ENCODE assay signal across 22 cellular contexts in genomic region chr6:4302524-4302923, GRCh38.
A peak's percentile ranks its signal among the peaks of the same experiment; 100 is the strongest.
DNase-seq lines count a peak whose midpoint lies in the region; ATAC-seq and TF ChIP-seq lines count a peak whose summit lies in the region.
"Had no signal": no experiment of that assay in that cellular context is flagged by ENCODE, and none has a peak within 500 bp of the region (broad histone marks: within the 10 kb centered on the region; RNA-seq: fewer than 3 reads in every experiment).

No MANE protein-coding gene starts in this region.

- no peak for TF ChIP-seq CTCF in OCI-LY3 (IDR thresholded peaks at IDR 0.05; ENCODE audit: low read depth, low read length)

- no peak overlapping the region for H4K12ac ChIP-seq in trophoblast cell (ENCODE audit: low read depth, low read length)

- H3K9me3 ChIP-seq in OCI-LY3 (ENCODE audit: insufficient read depth, low read length) (no peaks in the 10 kb centered on the region), trophoblast cell (ENCODE audit: insufficient read depth, low read depth, low read length) (peaks cover 1% of the 10 kb centered on the region)
- H3K9me3 ChIP-seq: BE2C had no signal

- no peaks in the 10 kb centered on the region for H3K79me2 ChIP-seq in OCI-LY3 (ENCODE audit: low read length)
- H3K79me2 ChIP-seq in trophoblast cell (ENCODE audit: control insufficient read depth, insufficient read depth, low read length, poor library complexity) = no peaks in the 10 kb centered on the region

- no peak overlapping the region for H4K8ac ChIP-seq in trophoblast cell (ENCODE audit: low read depth, low read length)

- H3K27ac ChIP-seq in OCI-LY3 (ENCODE audit: low read length) = no peak overlapping the region
- H3K27ac ChIP-seq in trophoblast cell (ENCODE audit: low read depth, low read length) = no peak overlapping the region
- H3K27ac ChIP-seq: BLaER1 had no signal

- H3K4me1 ChIP-seq in OCI-LY3 (ENCODE audit: low read length) (peaks cover 49% of the 10 kb centered on the region), trophoblast cell (ENCODE audit: control insufficient read depth in 1 of 2, insufficient read depth in 2 of 2, low read length in 2 of 2) (peaks cover 3 to 6% of the 10 kb centered on the region in 2 experiments)
- H3K4me1 ChIP-seq: BE2C, BLaER1 had no signal

- H2BK120ac ChIP-seq in trophoblast cell (ENCODE audit: insufficient read depth, low read length, poor library complexity) = no peak overlapping the region

- no peak overlapping the region for H2BK12ac ChIP-seq in trophoblast cell (ENCODE audit: low read length)

- H3K4me2 ChIP-seq in OCI-LY3 (ENCODE audit: low read length) = peak overlapping the region; percentile 46
- H3K4me2 ChIP-seq in trophoblast cell (ENCODE audit: low read length) = no peak overlapping the region
- H3K4me2 ChIP-seq: BLaER1 had no signal

- no peak overlapping the region for H3K23ac ChIP-seq in trophoblast cell (ENCODE audit: low read length)

- no peak overlapping the region for H3K4ac ChIP-seq in trophoblast cell (ENCODE audit: low read depth, low read length)

- H2AK5ac ChIP-seq in trophoblast cell (ENCODE audit: low read length) = peak overlapping the region; percentile 49

- no peaks in the 10 kb centered on the region for H3K27me3 ChIP-seq in OCI-LY3 (ENCODE audit: low read depth, low read length)
- no peaks in the 10 kb centered on the region for H3K27me3 ChIP-seq in trophoblast cell (ENCODE audit: insufficient read depth, low read length)
- H3K27me3 ChIP-seq: BE2C, BLaER1 had no signal

- H4K91ac ChIP-seq in trophoblast cell (ENCODE audit: low read depth, low read length) = no peak overlapping the region

- H3K18ac ChIP-seq in trophoblast cell (ENCODE audit: low read length) = no peak overlapping the region

- H3K4me3 ChIP-seq in OCI-LY3 (ENCODE audit: low read length) (no peak overlapping the region), trophoblast cell (ENCODE audit: low read depth, low read length) (no peak overlapping the region)
- H3K4me3 ChIP-seq: BLaER1, GM12878 had no signal

- ATAC-seq in GM18517 (IDR thresholded peaks at IDR 0.05; ENCODE audit: unreplicated experiment) = no peak
- ATAC-seq: GM12878 had no signal

- no peak overlapping the region for H2AFZ ChIP-seq in OCI-LY3 (ENCODE audit: low read depth, low read length)
- H2AFZ ChIP-seq in trophoblast cell (ENCODE audit: insufficient read depth, low read length, poor library complexity) = no peak overlapping the region

- H3K36me3 ChIP-seq in OCI-LY3 (replicated peaks; ENCODE audit: low read depth, low read length) (no peaks in the 10 kb centered on the region), trophoblast cell (ENCODE audit: control insufficient read depth in 1 of 2, insufficient read depth in 2 of 2, low read length in 2 of 2) (peaks cover 2% of the 10 kb centered on the region in 2 experiments)
- H3K36me3 ChIP-seq: BE2C, BLaER1 had no signal

- no peak overlapping the region for H3K14ac ChIP-seq in trophoblast cell (ENCODE audit: low read length)

- no peaks in the 10 kb centered on the region for H3K79me1 ChIP-seq in trophoblast cell (ENCODE audit: low read length)

- DNase-seq in trophoblast cell (no peak), NOMO-1 treated with DMSO at 0.1 percent for 48 hours (lab: John Stamatoyannopoulos, UW; ENCODE audit: unreplicated experiment) (no peak), NCI-H524 treated with DMSO at 0.1 percent for 48 hours (lab: John Stamatoyannopoulos, UW) (no peak)
- DNase-seq: 8988T; ACHN; BE2C; C1 segment of cervical spinal cord; CD4-positive, alpha-beta memory T cell; CD4-positive, CD25-positive, alpha-beta regulatory T cell; CD8-positive, alpha-beta memory T cell; COR-L47; DMS 273 treated with DMSO at 0.1 percent for 48 hours; DMS153; DMS53; DMS79; DND-41; EL; GDM1 had no signal

- no peaks in the 10 kb centered on the region for H4K20me1 ChIP-seq in OCI-LY3 (ENCODE audit: insufficient read depth, low read length)
- H4K20me1 ChIP-seq: BLaER1 had no signal

- H2BK5ac ChIP-seq in trophoblast cell (ENCODE audit: low read depth, low read length, poor library complexity) = no peak overlapping the region

- no peak overlapping the region for H3K9ac ChIP-seq in OCI-LY3 (ENCODE audit: low read length)
- no peak overlapping the region for H3K9ac ChIP-seq in trophoblast cell (ENCODE audit: low read length)
- H3K9ac ChIP-seq: BLaER1 had no signal

- WGBS in trophoblast cell (ENCODE audit: extremely low coverage, insufficient coverage, insufficient read length) = no CpG with 5 or more reads among the region's 2 CpGs
